Comparison of ENCODE assay signal across 27 cellular contexts in the genomic region with DNA sequence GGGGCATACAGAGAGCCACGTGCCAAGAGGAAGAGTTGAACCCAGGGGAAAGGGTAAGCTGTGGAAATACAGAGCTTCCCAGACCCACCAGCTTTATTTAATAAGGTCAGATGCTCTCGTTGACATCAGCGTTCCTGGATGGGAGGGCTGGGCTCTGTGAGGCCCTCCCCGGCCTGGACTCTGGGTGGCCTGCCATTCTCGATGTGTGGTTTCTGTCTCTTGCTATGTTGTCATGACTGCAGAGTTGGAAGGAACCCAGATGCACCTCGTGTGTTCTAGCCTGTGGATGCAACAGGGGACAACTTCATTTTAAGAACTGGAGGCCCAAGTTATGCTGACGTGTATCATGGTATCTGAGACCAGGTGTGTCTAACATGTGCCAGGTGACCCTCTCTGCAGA.
"Had no signal": no experiment of that assay in that cellular context is flagged by ENCODE, and none has a peak within 500 bp of the region (broad histone marks: within the 10 kb centered on the region; RNA-seq: fewer than 3 reads in every experiment).

No MANE protein-coding gene starts in this region.

- H3K27ac ChIP-seq: adrenal gland, body of pancreas, epithelial cell of prostate, esophagus squamous epithelium, gastroesophageal sphincter, heart right ventricle, WERI-Rb-1 had no signal

- H3K27me3 Mint-ChIP-seq: activated B cell treated with CpG ODN at 0.5 μM for 24 hours; activated naive CD8-positive, alpha-beta T cell treated with anti-CD3 and anti-CD28 coated beads for 36 hours; activated naive CD8-positive, alpha-beta T cell treated with anti-CD3 and anti-CD28 coated beads, Interleukin-2, amount 50 U/mL, for 24 hours; activated T-cell treated with anti-CD3 and anti-CD28 coated beads, Interleukin-2, amount 50 U/mL, for 24 hours had no signal

- H3K27me3 ChIP-seq: adrenal gland, body of pancreas, gastroesophageal sphincter, heart right ventricle had no signal

- ATAC-seq: activated CD4-positive, CD25-positive, alpha-beta regulatory T cell treated with anti-CD3 and anti-CD28 coated beads, Interleukin-2, amount 50 U/mL, for 24 hours; activated naive CD8-positive, alpha-beta T cell treated with anti-CD3 and anti-CD28 coated beads, Interleukin-2, amount 50 U/mL, for 24 hours; activated T-cell treated with anti-CD3 and anti-CD28 coated beads, Interleukin-2, amount 50 U/mL, for 72 hours; body of pancreas; gastroesophageal sphincter; heart right ventricle had no signal

- H3K36me3 ChIP-seq: adrenal gland, esophagus squamous epithelium had no signal

- H3K4me1 ChIP-seq: adrenal gland, body of pancreas, heart right ventricle had no signal

- H3K4me3 Mint-ChIP-seq: activated B cell treated with CpG ODN at 0.5 μM for 24 hours; activated naive CD8-positive, alpha-beta T cell treated with anti-CD3 and anti-CD28 coated beads for 36 hours; activated naive CD8-positive, alpha-beta T cell treated with anti-CD3 and anti-CD28 coated beads, Interleukin-2, amount 50 U/mL, for 24 hours; activated T-cell treated with anti-CD3 and anti-CD28 coated beads, Interleukin-2, amount 50 U/mL, for 24 hours; activated T-cell treated with anti-CD3 and anti-CD28 coated beads, Interleukin-2, amount 50 U/mL, for 72 hours had no signal

- DNase-seq: activated B cell treated with CpG ODN at 0.5 μM for 24 hours; activated CD4-positive, alpha-beta T cell treated with anti-CD3 and anti-CD28 coated beads for 48 hours; activated CD4-positive, alpha-beta T cell treated with anti-CD3 and anti-CD28 coated beads, Interleukin-2, amount 50 U/mL, for 1 hour; activated CD4-positive, alpha-beta T cell treated with anti-CD3 and anti-CD28 coated beads, Interleukin-2, amount 50 U/mL, for 48 hours; activated CD8-positive, alpha-beta memory T cell treated with anti-CD3 and anti-CD28 coated beads, Interleukin-2, amount 50 U/mL, for 48 hours; activated gamma-delta T cell; activated naive CD4-positive, alpha-beta T cell; activated naive CD4-positive, alpha-beta T cell treated with anti-CD3 and anti-CD28 coated beads, Interleukin-2, amount 50 U/mL, for 16 hours; activated naive CD8-positive, alpha-beta T cell treated with anti-CD3 and anti-CD28 coated beads for 36 hours; activated naive CD8-positive, alpha-beta T cell treated with anti-CD3 and anti-CD28 coated beads, Interleukin-2, amount 50 U/mL, for 24 hours; activated T-cell treated with anti-CD3 and anti-CD28 coated beads for 4 hours; activated T-cell treated with anti-CD3 and anti-CD28 coated beads, Interleukin-2, amount 50 U/mL, for 24 hours; activated T-cell treated with anti-CD3 and anti-CD28 coated beads, Interleukin-2, amount 50 U/mL, for 72 hours; amygdala; body of pancreas; caudate nucleus; effector CD8-positive, alpha-beta T cell; esophagus squamous epithelium; foreskin melanocyte; heart right ventricle; SW 1271; T-helper 9 cell; WERI-Rb-1 had no signal

- H3K27ac Mint-ChIP-seq: activated B cell treated with CpG ODN at 0.5 μM for 24 hours; activated naive CD8-positive, alpha-beta T cell treated with anti-CD3 and anti-CD28 coated beads for 36 hours; activated naive CD8-positive, alpha-beta T cell treated with anti-CD3 and anti-CD28 coated beads, Interleukin-2, amount 50 U/mL, for 24 hours; activated T-cell treated with anti-CD3 and anti-CD28 coated beads, Interleukin-2, amount 50 U/mL, for 24 hours; activated T-cell treated with anti-CD3 and anti-CD28 coated beads, Interleukin-2, amount 50 U/mL, for 72 hours had no signal

- H3K9me3 Mint-ChIP-seq: activated B cell treated with CpG ODN at 0.5 μM for 24 hours; activated naive CD8-positive, alpha-beta T cell treated with anti-CD3 and anti-CD28 coated beads for 36 hours; activated naive CD8-positive, alpha-beta T cell treated with anti-CD3 and anti-CD28 coated beads, Interleukin-2, amount 50 U/mL, for 24 hours; activated T-cell treated with anti-CD3 and anti-CD28 coated beads, Interleukin-2, amount 50 U/mL, for 72 hours had no signal

- H3K4me3 ChIP-seq: adrenal gland, body of pancreas, esophagus squamous epithelium, gastroesophageal sphincter, heart right ventricle had no signal

- H3K9me3 ChIP-seq: adrenal gland, body of pancreas, esophagus squamous epithelium, gastroesophageal sphincter, heart right ventricle had no signal

- H3K4me1 Mint-ChIP-seq: activated B cell treated with CpG ODN at 0.5 μM for 24 hours had no signal
